ENCODE assay signal across 15 cellular contexts in genomic region chr1:198775606-198776005, GRCh38.
A peak's percentile ranks its signal among the peaks of the same experiment; 100 is the strongest.
DNase-seq lines count a peak whose midpoint lies in the region; ATAC-seq, FAIRE-seq and TF ChIP-seq lines count a peak whose summit lies in the region.
"Had no signal": no experiment of that assay in that cellular context is flagged by ENCODE, and none has a peak within 500 bp of the region (broad histone marks: within the 10 kb centered on the region; RNA-seq: fewer than 3 reads in every experiment).

No MANE protein-coding gene starts in this region.

- no peak overlapping the region for H3K27ac Mint-ChIP-seq in activated CD8-positive, alpha-beta T cell treated with anti-CD3 and anti-CD28 coated beads, Interleukin-2, amount 10 ng/mL, durations not matched to agents 7 days and 5 days
- H3K27ac Mint-ChIP-seq in activated CD8-positive, alpha-beta T cell treated with anti-CD3 and anti-CD28 coated beads for 36 hours: no peak overlapping the region

- POLR2A ChIA-PET in activated CD8-positive, alpha-beta T cell treated with anti-CD3 and anti-CD28 coated beads, Interleukin-2, amount 10 ng/mL, durations not matched to agents 7 days and 5 days (lab: Charles Lee): no interaction called here
- POLR2A ChIA-PET in activated CD8-positive, alpha-beta T cell treated with anti-CD3 and anti-CD28 coated beads for 36 hours (lab: Charles Lee): no interaction called here

- H3K9me1 ChIP-seq in keratinocyte (ENCODE audit: control insufficient read depth, extremely low read depth, insufficient read depth, low read length): no peaks in the 10 kb centered on the region

- no peak overlapping the region for H3K4me3 Mint-ChIP-seq in activated CD8-positive, alpha-beta T cell treated with anti-CD3 and anti-CD28 coated beads, Interleukin-2, amount 10 ng/mL, durations not matched to agents 7 days and 5 days
- no peak overlapping the region for H3K4me3 Mint-ChIP-seq in activated CD8-positive, alpha-beta T cell treated with anti-CD3 and anti-CD28 coated beads for 36 hours
- H3K4me3 Mint-ChIP-seq: activated T-cell treated with anti-CD3 and anti-CD28 coated beads, Interleukin-2, amount 50 U/mL, for 4 hours had no signal

- intact Hi-C loops in activated CD8-positive, alpha-beta T cell treated with anti-CD3 and anti-CD28 coated beads for 36 hours (cut with micrococcal nuclease): loop anchor here (10.0 kb wide), 1 partner anchor 469 kb away; no protein-coding TSS in a partner anchor

- no peak for TF ChIP-seq CTCF in keratinocyte (optimal IDR thresholded peaks at IDR 0.05 in 1 of 3, IDR thresholded peaks at IDR 0.05 in 1 of 3, conservative IDR thresholded peaks at IDR 0.05 in 1 of 3; ENCODE audit: extremely low read depth in 1 of 3, insufficient read depth in 2 of 3, low read length in 3 of 3)
- TF ChIP-seq CTCF in activated CD8-positive, alpha-beta T cell treated with anti-CD3 and anti-CD28 coated beads for 36 hours (IDR thresholded peaks at IDR 0.05): no peak

- no peak overlapping the region for H3K4me2 ChIP-seq in keratinocyte (ENCODE audit: control insufficient read depth, extremely low read depth, insufficient read depth, low read depth, low read length)

- H3K27me3 ChIP-seq in keratinocyte (ENCODE audit: control insufficient read depth, extremely low read depth, insufficient read depth, low read length): no peaks in the 10 kb centered on the region

- peaks cover 2% of the 10 kb centered on the region for H3K27me3 Mint-ChIP-seq in activated CD8-positive, alpha-beta T cell treated with anti-CD3 and anti-CD28 coated beads, Interleukin-2, amount 10 ng/mL, durations not matched to agents 7 days and 5 days (ENCODE audit: low read depth)
- peaks cover 2% of the 10 kb centered on the region for H3K27me3 Mint-ChIP-seq in activated CD8-positive, alpha-beta T cell treated with anti-CD3 and anti-CD28 coated beads for 36 hours

- H3K9me3 Mint-ChIP-seq in activated CD8-positive, alpha-beta T cell treated with anti-CD3 and anti-CD28 coated beads, Interleukin-2, amount 10 ng/mL, durations not matched to agents 7 days and 5 days (ENCODE audit: insufficient read depth): no peaks in the 10 kb centered on the region
- no peaks in the 10 kb centered on the region for H3K9me3 Mint-ChIP-seq in activated CD8-positive, alpha-beta T cell treated with anti-CD3 and anti-CD28 coated beads for 36 hours
- H3K9me3 Mint-ChIP-seq: activated T-cell treated with anti-CD3 and anti-CD28 coated beads, Interleukin-2, amount 50 U/mL, for 4 hours had no signal

- H3K4me1 ChIP-seq in keratinocyte (ENCODE audit: control insufficient read depth, extremely low read depth, insufficient read depth, low read length): peaks cover 16% of the 10 kb centered on the region

- H3K27ac ChIP-seq in angular gyrus (ENCODE audit: low read depth, low read length) (peak overlapping the region; percentile 60), keratinocyte (ENCODE audit: control insufficient read depth, insufficient read depth, low read length) (no peak overlapping the region)
- H3K27ac ChIP-seq: 22Rv1 had no signal

- no peak overlapping the region for H3K9ac ChIP-seq in keratinocyte (ENCODE audit: control insufficient read depth, extremely low read depth, insufficient read depth, low read length)

- H3K36me3 ChIP-seq in keratinocyte (ENCODE audit: control insufficient read depth in 2 of 2, extremely low read depth in 1 of 2, insufficient read depth in 2 of 2, low read length in 2 of 2): no peaks in the 10 kb centered on the region

- no peak overlapping the region for H2AFZ ChIP-seq in keratinocyte (ENCODE audit: control insufficient read depth, low read length)

- H3K9me3 ChIP-seq in keratinocyte (ENCODE audit: control insufficient read depth, low read depth, low read length): no peaks in the 10 kb centered on the region

- ATAC-seq in activated CD8-positive, alpha-beta T cell treated with anti-CD3 and anti-CD28 coated beads, Interleukin-2, amount 10 ng/mL, durations not matched to agents 7 days and 5 days: no peak
- ATAC-seq in activated CD8-positive, alpha-beta T cell treated with anti-CD3 and anti-CD28 coated beads for 36 hours: no peak
- no peak for ATAC-seq in HG03196 (IDR thresholded peaks at IDR 0.05; ENCODE audit: unreplicated experiment)
- ATAC-seq: activated T-cell treated with anti-CD3 and anti-CD28 coated beads, Interleukin-2, amount 50 U/mL, for 4 hours had no signal

- H3K79me2 ChIP-seq in keratinocyte (ENCODE audit: control insufficient read depth, insufficient read depth, low read length): no peaks in the 10 kb centered on the region

- H4K20me1 ChIP-seq in keratinocyte (ENCODE audit: control insufficient read depth, extremely low read depth, insufficient read depth, low read length): no peaks in the 10 kb centered on the region

- no peak overlapping the region for H3K4me3 ChIP-seq in keratinocyte (ENCODE audit: control insufficient read depth in 2 of 3, extremely low read depth in 1 of 3, insufficient read depth in 2 of 3, low read depth in 1 of 3, low read length in 3 of 3)

- dilution Hi-C loops in keratinocyte (cut with MboI; ENCODE audit: extremely low pct_ligation_motif_present, low sequenced_read_pairs): no loop called here

- CTCF ChIA-PET in activated CD8-positive, alpha-beta T cell treated with anti-CD3 and anti-CD28 coated beads, Interleukin-2, amount 10 ng/mL, durations not matched to agents 7 days and 5 days (lab: Charles Lee): interaction anchor here (1.1 kb wide), 1 partner anchor 24 kb away, joined by 3 read pairs; no protein-coding TSS in a partner anchor
- CTCF ChIA-PET in activated CD8-positive, alpha-beta T cell treated with anti-CD3 and anti-CD28 coated beads for 36 hours (lab: Charles Lee): interaction anchor here (1.4 to 1.8 kb wide), 2 partner anchors 14 to 338 kb away, joined by 5 to 6 read pairs; no protein-coding TSS in a partner anchor

- H3K4me1 Mint-ChIP-seq in activated CD8-positive, alpha-beta T cell treated with anti-CD3 and anti-CD28 coated beads, Interleukin-2, amount 10 ng/mL, durations not matched to agents 7 days and 5 days (ENCODE audit: low read depth): peaks cover 12% of the 10 kb centered on the region
- H3K4me1 Mint-ChIP-seq in activated CD8-positive, alpha-beta T cell treated with anti-CD3 and anti-CD28 coated beads for 36 hours (ENCODE audit: low read depth): peaks cover 8% of the 10 kb centered on the region

- DNase-seq in NCI-H2107 treated with DMSO at 0.1 percent for 48 hours (lab: John Stamatoyannopoulos, UW; ENCODE audit: unreplicated experiment) (peak; percentile 13), NCI-H2107 (lab: John Stamatoyannopoulos, UW) (no peak), keratinocyte (ENCODE audit: low read depth, low spot score) (no peak), stromal cell of bone marrow (ENCODE audit: low read depth) (peak; percentile 73)
- no peak for DNase-seq in activated CD8-positive, alpha-beta T cell treated with anti-CD3 and anti-CD28 coated beads, Interleukin-2, amount 10 ng/mL, durations not matched to agents 7 days and 5 days
- DNase-seq in activated CD8-positive, alpha-beta T cell treated with anti-CD3 and anti-CD28 coated beads for 36 hours: no peak
- DNase-seq: activated T-cell treated with anti-CD3 and anti-CD28 coated beads, Interleukin-2, amount 50 U/mL, for 4 hours; aorta; NCI-H510A; nucleus accumbens; stimulated activated CD4-positive, alpha-beta T cell treated with anti-CD3 and anti-CD28 coated beads, Interleukin-2, amount 100 ng/mL, for 24 hours; stimulated activated naive CD4-positive, alpha-beta T cell treated with Interleukin-2 at 50 U/mL for 16 hours had no signal

- no peaks in the 10 kb centered on the region for H3K36me3 Mint-ChIP-seq in activated CD8-positive, alpha-beta T cell treated with anti-CD3 and anti-CD28 coated beads, Interleukin-2, amount 10 ng/mL, durations not matched to agents 7 days and 5 days (ENCODE audit: low read depth)
- no peaks in the 10 kb centered on the region for H3K36me3 Mint-ChIP-seq in activated CD8-positive, alpha-beta T cell treated with anti-CD3 and anti-CD28 coated beads for 36 hours (ENCODE audit: low read depth)

- peak; percentile 76 for FAIRE-seq in keratinocyte (lab: Jason Lieb, UNC)

Comparison
In these comparisons a context has a peak if more than half of its experiments do, and no peak if none do; other contexts are left out.
1. DNase-seq: peak in NCI-H2107 treated with DMSO at 0.1 percent for 48 hours (single experiment) and stromal cell of bone marrow (single experiment); none in NCI-H2107 (single experiment), keratinocyte (single experiment), activated CD8-positive, alpha-beta T cell treated with anti-CD3 and anti-CD28 coated beads, Interleukin-2, amount 10 ng/mL, durations not matched to agents 7 days and 5 days (single experiment) and activated CD8-positive, alpha-beta T cell treated with anti-CD3 and anti-CD28 coated beads for 36 hours (single experiment).